In the genomic region with DNA sequence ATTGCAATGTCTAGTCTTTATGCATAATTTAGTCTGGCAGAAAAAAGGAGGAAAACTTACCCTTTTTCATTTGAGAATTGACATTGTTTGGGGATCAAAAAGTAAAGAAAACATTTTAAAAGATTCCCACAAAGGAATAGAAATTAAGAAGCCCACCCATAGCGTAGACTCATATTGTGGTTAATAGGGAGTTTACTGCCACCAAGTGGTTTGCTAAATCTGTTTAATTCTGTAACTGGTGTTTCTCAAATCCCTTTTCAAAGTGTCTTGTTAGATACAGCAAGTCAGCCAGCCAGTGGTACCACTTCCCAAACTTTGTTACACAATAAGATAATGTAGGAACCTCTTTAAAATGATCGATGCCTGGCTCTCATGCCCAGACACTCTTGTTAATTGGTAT, we compare ENCODE assay signal across 13 cellular contexts.
DNase-seq lines count a peak whose midpoint lies in the region; ATAC-seq and TF ChIP-seq lines count a peak whose summit lies in the region.
"Had no signal": no experiment of that assay in that cellular context is flagged by ENCODE, and none has a peak within 500 bp of the region (broad histone marks: within the 10 kb centered on the region; RNA-seq: fewer than 3 reads in every experiment).

No MANE protein-coding gene starts in this region.

- H3K36me3 ChIP-seq in Karpas-422 (ENCODE audit: insufficient read depth, low read length): no peaks in the 10 kb centered on the region
- H3K36me3 ChIP-seq: tibial artery had no signal

- TF ChIP-seq CTCF in astrocyte of the spinal cord (IDR thresholded peaks at IDR 0.05; ENCODE audit: low read depth, low read length): peak; percentile 38

- no peak overlapping the region for H3K4me2 ChIP-seq in Karpas-422 (ENCODE audit: low read depth, low read length, poor library complexity, severe bottlenecking)

- H3K9ac ChIP-seq in Karpas-422 (ENCODE audit: low read length): no peak overlapping the region

- no peaks in the 10 kb centered on the region for H3K9me2 ChIP-seq in Karpas-422 (replicated peaks; ENCODE audit: insufficient read depth, low read length)

- H3K27ac ChIP-seq in Karpas-422 (ENCODE audit: low read length): no peak overlapping the region
- H3K27ac ChIP-seq: tibial artery had no signal

- H3K4me3 ChIP-seq in Karpas-422 (ENCODE audit: low read length): no peak overlapping the region
- H3K4me3 ChIP-seq in astrocyte of the spinal cord (ENCODE audit: low read depth, low read length): no peak overlapping the region
- H3K4me3 ChIP-seq: lung, tibial artery had no signal

- no peaks in the 10 kb centered on the region for H3K27me3 ChIP-seq in Karpas-422 (ENCODE audit: low read length)
- H3K27me3 ChIP-seq: tibial artery had no signal

- H4K20me1 ChIP-seq in Karpas-422 (ENCODE audit: insufficient read depth, low read depth, low read length): no peaks in the 10 kb centered on the region

- H3K4me1 ChIP-seq in Karpas-422 (ENCODE audit: low read length): no peaks in the 10 kb centered on the region
- H3K4me1 ChIP-seq: tibial artery had no signal

- H2AFZ ChIP-seq in Karpas-422 (ENCODE audit: low read length): no peak overlapping the region

- DNase-seq in DMS114 treated with DMSO at 0.1 percent for 48 hours (lab: John Stamatoyannopoulos, UW; ENCODE audit: unreplicated experiment) (peak; percentile 33), Karpas-422 (peak; percentile 46), astrocyte of the spinal cord (ENCODE audit: low read depth, low spot score) (peak; percentile 37), lung microvascular endothelial cell (ENCODE audit: low read depth in 2 of 2) (peak; percentile 19 to 26), RPMI8226 (no peak), GM03348 (ENCODE audit: low spot score) (no peak), hippocampal formation (lab: John Stamatoyannopoulos, UW) (no peak)
- DNase-seq: EL; stimulated activated CD4-positive, alpha-beta T cell treated with anti-CD3 and anti-CD28 coated beads, Interleukin-2, amount 100 ng/mL, for 48 hours; T-cell; tibial artery had no signal

- no peaks in the 10 kb centered on the region for H3K9me3 ChIP-seq in Karpas-422 (ENCODE audit: low read length)
- H3K9me3 ChIP-seq: tibial artery had no signal

- in situ Hi-C loops in astrocyte of the spinal cord (cut with HindIII; ENCODE audit: low sequenced_read_pairs): no loop called here

- H3K79me2 ChIP-seq in Karpas-422 (ENCODE audit: low read length): no peaks in the 10 kb centered on the region

- no peak for ATAC-seq in GM21576 (IDR thresholded peaks at IDR 0.05; ENCODE audit: unreplicated experiment)
- ATAC-seq: T-cell had no signal

Comparison
In these comparisons a context has a peak if more than half of its experiments do, and no peak if none do; other contexts are left out.
1. DNase-seq: peak in DMS114 treated with DMSO at 0.1 percent for 48 hours (single experiment), Karpas-422 (single experiment), astrocyte of the spinal cord (single experiment) and lung microvascular endothelial cell (2 of 2); none in RPMI8226 (single experiment), GM03348 (single experiment) and hippocampal formation (0 of 2).